10 cellular contexts compared by ENCODE assay signal in genomic region chr1:202007703-202008489, GRCh38. TPM values are rescaled to one million over a fixed set of nuclear protein-coding genes. Genes with fewer than 3 reads are reported as not detected.
DNase-seq lines count a peak whose midpoint lies in the region; ATAC-seq and TF ChIP-seq lines count a peak whose summit lies in the region.
"Had no signal": no experiment of that assay in that cellular context is flagged by ENCODE, and none has a peak within 500 bp of the region (broad histone marks: within the 10 kb centered on the region; RNA-seq: fewer than 3 reads in every experiment).

No MANE protein-coding gene starts in this region.

- no peak overlapping the region for H2AFZ ChIP-seq in osteoblast (ENCODE audit: low read length)

- peaks cover 28% of the 10 kb centered on the region for H3K36me3 ChIP-seq in osteoblast (ENCODE audit: insufficient read depth, low read length)

- H3K9me3 ChIP-seq in osteoblast (ENCODE audit: low read depth, low read length): no peaks in the 10 kb centered on the region

- no peaks in the 10 kb centered on the region for H3K79me2 ChIP-seq in osteoblast (ENCODE audit: insufficient read depth, low read length)

- H3K4me1 ChIP-seq in osteoblast (ENCODE audit: insufficient read depth, low read length): no peaks in the 10 kb centered on the region

- peak overlapping the region in 2 of 7 donors; percentile 41 to 63 for H3K27ac Mint-ChIP-seq in CD14-positive monocyte
- H3K27ac Mint-ChIP-seq: activated CD4-positive, alpha-beta T cell treated with anti-CD3 and anti-CD28 coated beads for 36 hours had no signal

- H3K27me3 ChIP-seq in osteoblast (ENCODE audit: insufficient read depth, low read length): no peaks in the 10 kb centered on the region

- peaks cover 0 to 2% (median 0%) of the 10 kb centered on the region in 7 donors for H3K9me3 Mint-ChIP-seq in CD14-positive monocyte

- peak overlapping the region; percentile 76 for H3K27ac ChIP-seq in epithelial cell of prostate
- H3K27ac ChIP-seq in osteoblast (ENCODE audit: low read depth, low read length): no peak overlapping the region

- H3K36me3 Mint-ChIP-seq in CD14-positive monocyte: peaks cover 47 to 64% of the 10 kb centered on the region in 2 donors

- H4K20me1 ChIP-seq in osteoblast (ENCODE audit: insufficient read depth, low read length): no peaks in the 10 kb centered on the region

- no peaks in the 10 kb centered on the region for H3K4me1 Mint-ChIP-seq in CD14-positive monocyte
- H3K4me1 Mint-ChIP-seq: activated CD4-positive, alpha-beta T cell treated with anti-CD3 and anti-CD28 coated beads for 36 hours had no signal

- DNase-seq in Daoy (ENCODE audit: low read depth) (peak; percentile 64), NCI-H510A (lab: John Stamatoyannopoulos, UW) (peak; percentile 91), epithelial cell of prostate (ENCODE audit: low read depth, low spot score) (peak; percentile 52), osteoblast (ENCODE audit: insufficient read length, low spot score, missing footprints) (peak; percentile 80), NK-92 (lab: John Stamatoyannopoulos, UW; ENCODE audit: unreplicated experiment) (no peak), CD14-positive monocyte (ENCODE audit: low spot score) (no peak)
- DNase-seq: activated CD4-positive, alpha-beta T cell treated with anti-CD3 and anti-CD28 coated beads for 36 hours; NCI-H774 had no signal

- no peak overlapping the region for H3K4me3 Mint-ChIP-seq in CD14-positive monocyte
- H3K4me3 Mint-ChIP-seq: activated CD4-positive, alpha-beta T cell treated with anti-CD3 and anti-CD28 coated beads for 36 hours had no signal

- ATAC-seq in HG03565 (IDR thresholded peaks at IDR 0.05; ENCODE audit: unreplicated experiment) (no peak), HG03039 (IDR thresholded peaks at IDR 0.05; ENCODE audit: unreplicated experiment) (no peak)
- ATAC-seq: activated CD4-positive, alpha-beta T cell treated with anti-CD3 and anti-CD28 coated beads for 36 hours had no signal

- intact Hi-C loops in CD14-positive monocyte (cut with micrococcal nuclease): loop anchor here in 1 of 2 donors (10.0 kb wide), 1 partner anchor 117 kb away; the partner anchor contains the start of gene GPR37L1

- no peak for TF ChIP-seq CTCF in osteoblast (IDR thresholded peaks at IDR 0.05; ENCODE audit: extremely low read depth, low read depth, low read length)
- no peak for TF ChIP-seq CTCF in CD14-positive monocyte (IDR thresholded peaks at IDR 0.05)

- H3K27me3 Mint-ChIP-seq in CD14-positive monocyte (ENCODE audit: low read depth in 3 of 3): peaks cover 0 to 3% (median 3%) of the 10 kb centered on the region in 3 donors
- H3K27me3 Mint-ChIP-seq: activated CD4-positive, alpha-beta T cell treated with anti-CD3 and anti-CD28 coated beads for 36 hours had no signal

- H3K4me3 ChIP-seq in osteoblast (ENCODE audit: insufficient read depth, low read length): no peak overlapping the region

- H3K4me2 ChIP-seq in osteoblast (ENCODE audit: insufficient read depth, low read length): no peak overlapping the region

RNA-seq across cellular contexts. Expression of gene ELF3, which starts 2.5 kb away (rescaled TPM):
- 7.0 and 9.9 TPM in 2 replicates for total RNA-seq in Daoy (2014; rRNA removed; shearing (Covaris generic))
- under 0.01 TPM in 2 replicates for total RNA-seq in osteoblast
- polyA plus RNA-seq in CD14-positive monocyte: not detected

RNA-seq across cellular contexts. Expression of gene RNPEP, which starts 25.4 kb away (rescaled TPM):
- 74.0 and 85.9 TPM in 2 replicates for total RNA-seq in Daoy (2014; rRNA removed; shearing (Covaris generic))
- 64.8 and 74.2 TPM in 2 replicates for total RNA-seq in osteoblast
- 100 to 1,000 TPM; 127 to 153 TPM for polyA plus RNA-seq in CD14-positive monocyte

RNA-seq across cellular contexts. Expression of gene TIMM17A, which starts 52.6 kb away (rescaled TPM):
- 88.3 and 98.3 TPM in 2 replicates for total RNA-seq in Daoy (2014; rRNA removed; shearing (Covaris generic))
- 35.7 and 38.7 TPM in 2 replicates for total RNA-seq in osteoblast
- polyA plus RNA-seq in CD14-positive monocyte: 10 to 100 TPM; 45.4 to 50.3 TPM

Comparison
In these comparisons a context has a peak if more than half of its experiments do, and no peak if none do; other contexts are left out.
1. DNase-seq: peak in Daoy (single experiment), NCI-H510A (single experiment), epithelial cell of prostate (single experiment) and osteoblast (single experiment); none in NK-92 (single experiment) and CD14-positive monocyte (single experiment).